Comparison of ENCODE assay signal across 29 cellular contexts in genomic region chr16:78737630-78738029, GRCh38.
"Had no signal": no experiment of that assay in that cellular context is flagged by ENCODE, and none has a peak within 500 bp of the region (broad histone marks: within the 10 kb centered on the region; RNA-seq: fewer than 3 reads in every experiment).

No MANE protein-coding gene starts in this region.

- H3K36me3 Mint-ChIP-seq: mesothelial cell of epicardium, naive B cell had no signal

- H3K4me1 ChIP-seq: colonic mucosa, gastroesophageal sphincter, left lung, lower lobe of right lung had no signal

- FAIRE-seq: endometrium, frontal cortex, kidney had no signal

- H3K36me3 ChIP-seq: colonic mucosa, gastroesophageal sphincter, heart left ventricle, left lung, lower lobe of right lung had no signal

- H3K4me3 Mint-ChIP-seq: dendritic cell treated with granulocyte-macrophage colony-stimulating factor and Interleukin-4, amounts not matched to agents 40 ng/mL and 50 ng/mL, for 4 days; effector memory CD8-positive, alpha-beta T cell; endodermal cell; immature natural killer cell; mesothelial cell of epicardium; naive B cell; naive thymus-derived CD8-positive, alpha-beta T cell had no signal

- H3K27ac Mint-ChIP-seq: dendritic cell treated with granulocyte-macrophage colony-stimulating factor and Interleukin-4, amounts not matched to agents 40 ng/mL and 50 ng/mL, for 4 days; endodermal cell; immature natural killer cell; mesothelial cell of epicardium had no signal

- H2AFZ ChIP-seq: hepatocyte had no signal

- H3K27me3 Mint-ChIP-seq: dendritic cell treated with granulocyte-macrophage colony-stimulating factor and Interleukin-4, amounts not matched to agents 40 ng/mL and 50 ng/mL, for 4 days; effector memory CD8-positive, alpha-beta T cell; naive B cell; naive thymus-derived CD8-positive, alpha-beta T cell had no signal

- H3K9me3 Mint-ChIP-seq: dendritic cell treated with granulocyte-macrophage colony-stimulating factor and Interleukin-4, amounts not matched to agents 40 ng/mL and 50 ng/mL, for 4 days; effector memory CD8-positive, alpha-beta T cell; immature natural killer cell; mesothelial cell of epicardium; naive B cell had no signal

- H3K27me3 ChIP-seq: colonic mucosa, foreskin keratinocyte, gastroesophageal sphincter, heart left ventricle, hepatocyte, left lung had no signal

- H3K4me2 ChIP-seq: hepatocyte had no signal

- H3K27ac ChIP-seq: colonic mucosa, epithelial cell of prostate, foreskin keratinocyte, gastroesophageal sphincter, heart left ventricle, hepatocyte, left lung, lower lobe of right lung had no signal

- ATAC-seq: effector memory CD8-positive, alpha-beta T cell; esophagus mucosa; foreskin keratinocyte; gastroesophageal sphincter; heart left ventricle; left colon; left lung; left ventricle myocardium superior; lower lobe of right lung; mucosa of descending colon; naive thymus-derived CD8-positive, alpha-beta T cell had no signal

- H3K79me2 ChIP-seq: hepatocyte had no signal

- H3K4me3 ChIP-seq: colonic mucosa, gastroesophageal sphincter, heart left ventricle, hepatocyte, left lung, lower lobe of right lung, mucosa of descending colon had no signal

- DNase-seq: colonic mucosa; cortex of kidney; effector CD8-positive, alpha-beta T cell; effector memory CD8-positive, alpha-beta T cell; endodermal cell; erythroblast; foreskin keratinocyte; heart left ventricle; hypothalamus; immature natural killer cell; islet precursor cell; kidney; kidney glomerular epithelial cell; left colon; left lung; left ventricle myocardium superior; lower lobe of right lung; mesenchymal stem cell; mucosa of descending colon; naive B cell; naive thymus-derived CD8-positive, alpha-beta T cell had no signal

- H3K9me3 ChIP-seq: colonic mucosa, gastroesophageal sphincter, heart left ventricle, left lung, lower lobe of right lung, mucosa of descending colon had no signal

- H3K4me1 Mint-ChIP-seq: mesothelial cell of epicardium had no signal
